29 cellular contexts compared by ENCODE assay signal in genomic region chr12:19307451-19307850, GRCh38.
"Had no signal": no experiment of that assay in that cellular context is flagged by ENCODE, and none has a peak within 500 bp of the region (broad histone marks: within the 10 kb centered on the region; RNA-seq: fewer than 3 reads in every experiment).

No MANE protein-coding gene starts in this region.

- H3K36me3 ChIP-seq: left lung, lower lobe of right lung, pancreas, right lobe of liver, transverse colon, upper lobe of left lung, vagina had no signal

- H3K36me3 Mint-ChIP-seq: naive thymus-derived CD8-positive, alpha-beta T cell; stimulated activated naive B cell treated with anti-CD40 and anti-IgM and Interleukin-4, amounts not matched to agents 10 μg/mL and 1 μg/mL and 100 μg/mL, for 72 hours had no signal

- H3K4me2 ChIP-seq: smooth muscle cell had no signal

- H3K4me3 Mint-ChIP-seq: immature natural killer cell; naive thymus-derived CD8-positive, alpha-beta T cell; nephron; neural crest cell; stimulated activated naive B cell treated with anti-CD40 and anti-IgM and Interleukin-4, amounts not matched to agents 10 μg/mL and 1 μg/mL and 100 μg/mL, for 72 hours had no signal

- FAIRE-seq: islet of Langerhans, kidney, pancreas had no signal

- H3K9me3 Mint-ChIP-seq: immature natural killer cell; naive thymus-derived CD8-positive, alpha-beta T cell; neural crest cell had no signal

- H3K4me3 ChIP-seq: left lung, lower lobe of right lung, pancreas, right atrium auricular region, right lobe of liver, smooth muscle cell, stomach, thyroid gland, transverse colon, upper lobe of left lung, vagina had no signal

- H3K27me3 ChIP-seq: left lung, pancreas, right atrium auricular region, right lobe of liver, stomach, testis, thyroid gland, transverse colon, upper lobe of left lung, vagina had no signal

- H3K9me3 ChIP-seq: left lung, lower lobe of right lung, pancreas, right atrium auricular region, right lobe of liver, stomach, testis, thyroid gland, transverse colon, upper lobe of left lung, vagina had no signal

- H3K4me1 Mint-ChIP-seq: immature natural killer cell; naive thymus-derived CD8-positive, alpha-beta T cell; nephron; stimulated activated naive B cell treated with anti-CD40 and anti-IgM and Interleukin-4, amounts not matched to agents 10 μg/mL and 1 μg/mL and 100 μg/mL, for 72 hours had no signal

- H3K27ac Mint-ChIP-seq: immature natural killer cell; nephron; stimulated activated naive B cell treated with anti-CD40 and anti-IgM and Interleukin-4, amounts not matched to agents 10 μg/mL and 1 μg/mL and 100 μg/mL, for 72 hours had no signal

- H3K27me3 Mint-ChIP-seq: naive thymus-derived CD8-positive, alpha-beta T cell; stimulated activated naive B cell treated with anti-CD40 and anti-IgM and Interleukin-4, amounts not matched to agents 10 μg/mL and 1 μg/mL and 100 μg/mL, for 72 hours had no signal

- ATAC-seq: left colon; left lung; lower lobe of right lung; naive thymus-derived CD8-positive, alpha-beta T cell; pancreas; right lobe of liver; stimulated activated naive B cell treated with anti-CD40 and anti-IgM and Interleukin-4, amounts not matched to agents 10 μg/mL and 1 μg/mL and 100 μg/mL, for 72 hours; stimulated activated naive CD8-positive, alpha-beta T cell treated with anti-CD3 and anti-CD28 coated beads, Interleukin-15, Interleukin-2, amounts not matched to agents 100 U/mL and 50 U/mL, for 24 hours had no signal

- DNase-seq: hypothalamus; immature natural killer cell; kidney; left colon; left lung; lower lobe of right lung; mammary epithelial cell; mesenchymal stem cell; naive thymus-derived CD8-positive, alpha-beta T cell; nucleus accumbens; pancreas; right lobe of liver; stimulated activated CD4-positive, alpha-beta T cell treated with anti-CD3 and anti-CD28 coated beads, Interleukin-1b, Interleukin-23, amount 100 ng/mL, for 48 hours; stimulated activated CD4-positive, alpha-beta T cell treated with anti-CD3 and anti-CD28 coated beads, Interleukin-2, amount 100 ng/mL, for 48 hours; stimulated activated CD4-positive, alpha-beta T cell treated with anti-CD3 and anti-CD28 coated beads, Interleukin-4, amount 100 ng/mL, for 4 hours; stimulated activated CD8-positive, alpha-beta memory T cell treated with anti-CD3 and anti-CD28 coated beads, Interleukin-4, amount 100 ng/mL, for 48 hours; stimulated activated naive B cell treated with anti-CD40 and anti-IgM and Interleukin-4, amounts not matched to agents 10 μg/mL and 1 μg/mL and 100 μg/mL, for 72 hours; stimulated activated naive CD8-positive, alpha-beta T cell treated with anti-CD3 and anti-CD28 coated beads, Interleukin-15, Interleukin-2, amounts not matched to agents 100 U/mL and 50 U/mL, for 24 hours; stomach; testis; thyroid gland; transverse colon; upper lobe of left lung had no signal

- H3K4me1 ChIP-seq: left lung, lower lobe of right lung, pancreas, right atrium auricular region, testis, thyroid gland, transverse colon, vagina had no signal

- H3K27ac ChIP-seq: left lung, lower lobe of right lung, pancreas, right atrium auricular region, right lobe of liver, stomach, testis, thyroid gland, transverse colon, upper lobe of left lung, vagina had no signal
